In the genomic region with DNA sequence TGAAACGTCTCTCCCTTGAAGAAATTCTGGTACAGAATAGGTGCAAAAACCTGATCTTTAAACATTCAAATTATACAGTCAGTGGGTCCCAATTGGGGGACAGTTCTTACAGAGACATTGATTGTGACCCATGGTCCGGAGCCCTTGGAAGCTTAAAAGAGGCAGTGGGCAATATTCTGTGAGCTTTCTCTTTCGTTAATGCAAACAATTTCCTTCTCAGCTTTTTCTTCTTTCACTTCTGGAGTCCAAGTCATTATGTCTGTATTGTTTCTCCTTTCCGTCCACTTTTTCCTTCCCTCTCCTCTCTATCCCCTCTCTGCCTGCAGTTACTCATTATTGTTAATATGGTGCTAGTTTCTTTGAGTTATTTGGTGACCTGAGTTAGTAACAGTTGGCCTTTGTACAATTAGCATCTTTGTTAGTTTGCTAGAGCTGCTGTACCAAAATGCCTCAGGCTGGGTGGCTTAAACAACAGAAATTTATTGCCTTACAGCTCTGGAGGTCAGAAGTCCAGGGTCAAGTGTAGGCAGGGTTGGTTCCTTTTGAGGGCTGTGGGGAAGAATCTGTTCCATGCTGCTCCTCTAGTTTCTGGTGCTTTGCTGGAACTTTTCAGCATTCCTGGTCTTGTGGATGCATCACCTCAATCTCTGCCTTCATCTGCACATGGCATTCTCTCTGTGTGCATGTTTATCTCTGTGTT, we compare ENCODE assay signal across 24 cellular contexts.
DNase-seq lines count a peak whose midpoint lies in the region; ATAC-seq, FAIRE-seq and TF ChIP-seq lines count a peak whose summit lies in the region.
"Had no signal": no experiment of that assay in that cellular context is flagged by ENCODE, and none has a peak within 500 bp of the region (broad histone marks: within the 10 kb centered on the region; RNA-seq: fewer than 3 reads in every experiment).

No MANE protein-coding gene starts in this region.

- ATAC-seq in GM19468 (IDR thresholded peaks at IDR 0.05; ENCODE audit: extremely low read depth, unreplicated experiment) = peak; percentile 22
- peak; percentile 66 for ATAC-seq in HG03342 (IDR thresholded peaks at IDR 0.05; ENCODE audit: unreplicated experiment)
- ATAC-seq in SK-N-SH treated with all-trans-retinoic acid at 6 μM for 48 hours = no peak
- ATAC-seq in stimulated activated naive CD8-positive, alpha-beta T cell treated with anti-CD3 and anti-CD28 coated beads, Interleukin-15, Interleukin-2, amounts not matched to agents 100 U/mL and 50 U/mL, for 24 hours = no peak
- ATAC-seq: naive thymus-derived CD4-positive, alpha-beta T cell; T-helper 17 cell had no signal

- TF ChIP-seq POLR2A in GM12891 (IDR thresholded peaks at IDR 0.05; ENCODE audit: low read depth, low read length) = no peak

- FAIRE-seq in GM12891 (lab: Jason Lieb, UNC) = no peak
- FAIRE-seq: bronchial epithelial cell, urothelium cell line had no signal

- DNase-seq in GM12891 (ENCODE audit: insufficient read length, low spot score) (peak; percentile 21), left kidney (ENCODE audit: low read depth, low spot score) (peak; percentile 21), putamen (ENCODE audit: low spot score) (no peak), RPMI8226 (no peak)
- DNase-seq in stimulated activated naive CD8-positive, alpha-beta T cell treated with anti-CD3 and anti-CD28 coated beads, Interleukin-15, Interleukin-2, amounts not matched to agents 100 U/mL and 50 U/mL, for 24 hours = no peak
- DNase-seq: ACHN; activated CD4-positive, alpha-beta T cell treated with anti-CD3 and anti-CD28 coated beads, Interleukin-2, amount 50 U/mL, for 48 hours; activated gamma-delta T cell; adrenal gland; IMR-90; kidney glomerular epithelial cell; mesendoderm; MG63; naive thymus-derived CD4-positive, alpha-beta T cell; NCI-H1436; NCI-H526; stimulated activated CD4-positive, alpha-beta T cell treated with anti-CD3 and anti-CD28 coated beads, Interleukin-12 subunit alpha, Interleukin-12 subunit beta, amount 100 ng/mL, for 4 hours; stimulated activated CD8-positive, alpha-beta memory T cell treated with anti-CD3 and anti-CD28 coated beads, Interleukin-4, amount 100 ng/mL, for 48 hours; T-helper 17 cell had no signal

TF ChIP-seq in GM12891, 5 proteins besides CTCF, POLR2A, EP300 and RAD21:
- TF ChIP-seq SPI1 (IDR thresholded peaks at IDR 0.05; ENCODE audit: low read depth, low read length) (no peak), POU2F2 (IDR thresholded peaks at IDR 0.05; ENCODE audit: low read depth, low read length) (no peak), PAX5 (IDR thresholded peaks at IDR 0.05; ENCODE audit: insufficient read depth, low read length, severe bottlenecking) (no peak), POLR2AphosphoS5 (IDR thresholded peaks at IDR 0.05; ENCODE audit: low read depth, low read length) (no peak), TAF1 (IDR thresholded peaks at IDR 0.05; ENCODE audit: low read depth, low read length) (no peak)

TF ChIP-seq in SK-N-SH treated with all-trans-retinoic acid at 6 μM for 48 hours, 23 proteins besides CTCF, POLR2A, EP300 and RAD21:
- TF ChIP-seq CSDC2 (CRISPR knock-in tag; IDR thresholded peaks at IDR 0.05) = no peak
- no peak for TF ChIP-seq ZFP30 (CRISPR knock-in tag; IDR thresholded peaks at IDR 0.05)

Comparison
In these comparisons a context has a peak if more than half of its experiments do, and no peak if none do; other contexts are left out.
1. DNase-seq: peak in GM12891 (single experiment) and left kidney (single experiment); none in putamen (single experiment), RPMI8226 (single experiment) and stimulated activated naive CD8-positive, alpha-beta T cell treated with anti-CD3 and anti-CD28 coated beads, Interleukin-15, Interleukin-2, amounts not matched to agents 100 U/mL and 50 U/mL, for 24 hours (single experiment).
2. ATAC-seq: peak in GM19468 (single experiment) and HG03342 (single experiment); none in SK-N-SH treated with all-trans-retinoic acid at 6 μM for 48 hours (single experiment) and stimulated activated naive CD8-positive, alpha-beta T cell treated with anti-CD3 and anti-CD28 coated beads, Interleukin-15, Interleukin-2, amounts not matched to agents 100 U/mL and 50 U/mL, for 24 hours (single experiment).